In the genomic region with DNA sequence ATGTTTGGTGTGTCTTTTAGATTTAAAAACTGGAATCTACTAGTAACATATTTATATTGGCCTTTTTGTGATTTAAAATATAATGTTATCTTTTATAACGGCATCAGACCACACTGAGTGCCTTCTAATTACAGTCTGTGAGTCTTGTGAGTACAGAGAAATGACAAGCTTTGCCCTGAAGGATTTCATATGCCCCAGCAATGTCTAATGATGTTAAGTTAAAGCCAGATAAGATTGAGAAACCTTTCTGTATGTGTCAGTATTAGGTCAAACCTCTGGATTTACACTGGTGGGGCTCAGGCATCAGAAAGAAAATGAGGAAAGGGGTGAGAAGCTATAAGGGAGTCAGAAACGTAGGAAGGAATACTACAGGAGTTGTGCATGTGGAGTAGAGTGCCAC, we compare ENCODE assay signal across 1 cellular context.
TF ChIP-seq lines count a peak whose summit lies in the region.

No MANE protein-coding gene starts in this region.

TF ChIP-seq in IMR-90, 13 proteins besides CTCF, POLR2A, EP300 and RAD21 (continued from another document):
- TF ChIP-seq, protein P1, sequence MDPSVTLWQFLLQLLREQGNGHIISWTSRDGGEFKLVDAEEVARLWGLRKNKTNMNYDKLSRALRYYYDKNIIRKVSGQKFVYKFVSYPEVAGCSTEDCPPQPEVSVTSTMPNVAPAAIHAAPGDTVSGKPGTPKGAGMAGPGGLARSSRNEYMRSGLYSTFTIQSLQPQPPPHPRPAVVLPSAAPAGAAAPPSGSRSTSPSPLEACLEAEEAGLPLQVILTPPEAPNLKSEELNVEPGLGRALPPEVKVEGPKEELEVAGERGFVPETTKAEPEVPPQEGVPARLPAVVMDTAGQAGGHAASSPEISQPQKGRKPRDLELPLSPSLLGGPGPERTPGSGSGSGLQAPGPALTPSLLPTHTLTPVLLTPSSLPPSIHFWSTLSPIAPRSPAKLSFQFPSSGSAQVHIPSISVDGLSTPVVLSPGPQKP (IDR thresholded peaks at IDR 0.05; ENCODE audit: borderline replicate concordance, low read depth, low read length): no peak
- TF ChIP-seq MAFK (IDR thresholded peaks at IDR 0.05; ENCODE audit: low read depth, low read length): no peak
- no peak for TF ChIP-seq MXI1 (IDR thresholded peaks at IDR 0.05; ENCODE audit: borderline replicate concordance, low read depth, low read length)
- TF ChIP-seq RCOR1 (IDR thresholded peaks at IDR 0.05; ENCODE audit: insufficient replicate concordance, low read length): no peak
- TF ChIP-seq CHD1 (IDR thresholded peaks at IDR 0.05; ENCODE audit: low read depth, low read length): no peak
- no peak for TF ChIP-seq NFE2L2 (IDR thresholded peaks at IDR 0.05; ENCODE audit: low read depth, low read length)
- TF ChIP-seq BHLHE40 (IDR thresholded peaks at IDR 0.05; ENCODE audit: low read depth, low read length): no peak
- no peak for TF ChIP-seq SMC3 (IDR thresholded peaks at IDR 0.05; ENCODE audit: low read depth, low read length)
- no peak for TF ChIP-seq RFX5 (IDR thresholded peaks at IDR 0.05; ENCODE audit: low read depth, low read length)
- no peak for TF ChIP-seq MAZ (IDR thresholded peaks at IDR 0.05; ENCODE audit: borderline replicate concordance, low read depth, low read length)
- TF ChIP-seq, protein P2, sequence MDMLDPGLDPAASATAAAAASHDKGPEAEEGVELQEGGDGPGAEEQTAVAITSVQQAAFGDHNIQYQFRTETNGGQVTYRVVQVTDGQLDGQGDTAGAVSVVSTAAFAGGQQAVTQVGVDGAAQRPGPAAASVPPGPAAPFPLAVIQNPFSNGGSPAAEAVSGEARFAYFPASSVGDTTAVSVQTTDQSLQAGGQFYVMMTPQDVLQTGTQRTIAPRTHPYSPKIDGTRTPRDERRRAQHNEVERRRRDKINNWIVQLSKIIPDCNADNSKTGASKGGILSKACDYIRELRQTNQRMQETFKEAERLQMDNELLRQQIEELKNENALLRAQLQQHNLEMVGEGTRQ (IDR thresholded peaks at IDR 0.05; ENCODE audit: low read depth, low read length): no peak
